1 cellular context compared by ENCODE assay signal in the genomic region with DNA sequence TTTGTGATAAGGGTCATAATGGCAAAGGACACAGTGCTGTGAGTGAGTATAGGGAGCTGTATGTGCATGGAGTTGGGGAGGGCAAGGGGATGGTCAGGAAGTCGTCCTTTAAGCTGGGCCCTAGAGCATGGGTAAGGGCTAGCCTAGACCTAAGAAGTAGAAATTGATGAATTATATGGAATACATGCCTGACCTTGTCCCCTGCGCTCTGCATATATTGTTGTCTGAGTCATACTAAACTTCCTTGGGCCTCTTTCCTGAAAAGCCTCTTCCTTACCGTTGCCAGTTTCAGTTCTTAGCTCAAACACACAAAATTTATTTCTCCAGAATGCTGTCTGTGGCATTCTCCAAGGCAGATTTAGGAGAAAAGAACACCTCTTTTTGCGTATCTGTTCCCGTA.
TF ChIP-seq lines count a peak whose summit lies in the region.

No MANE protein-coding gene starts in this region.

TF ChIP-seq in HepG2, 621 proteins besides CTCF, POLR2A, EP300 and RAD21:
- TF ChIP-seq PRMT3 (CRISPR knock-in tag; IDR thresholded peaks at IDR 0.05; ENCODE audit: borderline replicate concordance, low read depth) = no peak
- no peak for TF ChIP-seq CC2D1A (CRISPR knock-in tag; IDR thresholded peaks at IDR 0.05)
- TF ChIP-seq ZNF709 (CRISPR knock-in tag; IDR thresholded peaks at IDR 0.05) = no peak
- no peak for TF ChIP-seq ZNF775 (CRISPR knock-in tag; IDR thresholded peaks at IDR 0.05; ENCODE audit: borderline replicate concordance)
- no peak for TF ChIP-seq MIER3 (CRISPR knock-in tag; IDR thresholded peaks at IDR 0.05; ENCODE audit: borderline replicate concordance)
- TF ChIP-seq, protein P1, sequence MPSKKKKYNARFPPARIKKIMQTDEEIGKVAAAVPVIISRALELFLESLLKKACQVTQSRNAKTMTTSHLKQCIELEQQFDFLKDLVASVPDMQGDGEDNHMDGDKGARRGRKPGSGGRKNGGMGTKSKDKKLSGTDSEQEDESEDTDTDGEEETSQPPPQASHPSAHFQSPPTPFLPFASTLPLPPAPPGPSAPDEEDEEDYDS (CRISPR knock-in tag; IDR thresholded peaks at IDR 0.05) = no peak
- TF ChIP-seq, protein P2, sequence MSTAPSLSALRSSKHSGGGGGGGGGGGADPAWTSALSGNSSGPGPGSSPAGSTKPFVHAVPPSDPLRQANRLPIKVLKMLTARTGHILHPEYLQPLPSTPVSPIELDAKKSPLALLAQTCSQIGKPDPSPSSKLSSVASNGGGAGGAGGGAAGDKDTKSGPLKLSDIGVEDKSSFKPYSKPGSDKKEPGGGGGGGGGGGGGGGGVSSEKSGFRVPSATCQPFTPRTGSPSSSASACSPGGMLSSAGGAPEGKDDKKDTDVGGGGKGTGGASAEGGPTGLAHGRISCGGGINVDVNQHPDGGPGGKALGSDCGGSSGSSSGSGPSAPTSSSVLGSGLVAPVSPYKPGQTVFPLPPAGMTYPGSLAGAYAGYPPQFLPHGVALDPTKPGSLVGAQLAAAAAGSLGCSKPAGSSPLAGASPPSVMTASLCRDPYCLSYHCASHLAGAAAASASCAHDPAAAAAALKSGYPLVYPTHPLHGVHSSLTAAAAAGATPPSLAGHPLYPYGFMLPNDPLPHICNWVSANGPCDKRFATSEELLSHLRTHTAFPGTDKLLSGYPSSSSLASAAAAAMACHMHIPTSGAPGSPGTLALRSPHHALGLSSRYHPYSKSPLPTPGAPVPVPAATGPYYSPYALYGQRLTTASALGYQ (CRISPR knock-in tag; IDR thresholded peaks at IDR 0.05) = no peak
- TF ChIP-seq MYC (CRISPR knock-in tag; IDR thresholded peaks at IDR 0.05; ENCODE audit: borderline replicate concordance) = no peak
- TF ChIP-seq, protein P3, sequence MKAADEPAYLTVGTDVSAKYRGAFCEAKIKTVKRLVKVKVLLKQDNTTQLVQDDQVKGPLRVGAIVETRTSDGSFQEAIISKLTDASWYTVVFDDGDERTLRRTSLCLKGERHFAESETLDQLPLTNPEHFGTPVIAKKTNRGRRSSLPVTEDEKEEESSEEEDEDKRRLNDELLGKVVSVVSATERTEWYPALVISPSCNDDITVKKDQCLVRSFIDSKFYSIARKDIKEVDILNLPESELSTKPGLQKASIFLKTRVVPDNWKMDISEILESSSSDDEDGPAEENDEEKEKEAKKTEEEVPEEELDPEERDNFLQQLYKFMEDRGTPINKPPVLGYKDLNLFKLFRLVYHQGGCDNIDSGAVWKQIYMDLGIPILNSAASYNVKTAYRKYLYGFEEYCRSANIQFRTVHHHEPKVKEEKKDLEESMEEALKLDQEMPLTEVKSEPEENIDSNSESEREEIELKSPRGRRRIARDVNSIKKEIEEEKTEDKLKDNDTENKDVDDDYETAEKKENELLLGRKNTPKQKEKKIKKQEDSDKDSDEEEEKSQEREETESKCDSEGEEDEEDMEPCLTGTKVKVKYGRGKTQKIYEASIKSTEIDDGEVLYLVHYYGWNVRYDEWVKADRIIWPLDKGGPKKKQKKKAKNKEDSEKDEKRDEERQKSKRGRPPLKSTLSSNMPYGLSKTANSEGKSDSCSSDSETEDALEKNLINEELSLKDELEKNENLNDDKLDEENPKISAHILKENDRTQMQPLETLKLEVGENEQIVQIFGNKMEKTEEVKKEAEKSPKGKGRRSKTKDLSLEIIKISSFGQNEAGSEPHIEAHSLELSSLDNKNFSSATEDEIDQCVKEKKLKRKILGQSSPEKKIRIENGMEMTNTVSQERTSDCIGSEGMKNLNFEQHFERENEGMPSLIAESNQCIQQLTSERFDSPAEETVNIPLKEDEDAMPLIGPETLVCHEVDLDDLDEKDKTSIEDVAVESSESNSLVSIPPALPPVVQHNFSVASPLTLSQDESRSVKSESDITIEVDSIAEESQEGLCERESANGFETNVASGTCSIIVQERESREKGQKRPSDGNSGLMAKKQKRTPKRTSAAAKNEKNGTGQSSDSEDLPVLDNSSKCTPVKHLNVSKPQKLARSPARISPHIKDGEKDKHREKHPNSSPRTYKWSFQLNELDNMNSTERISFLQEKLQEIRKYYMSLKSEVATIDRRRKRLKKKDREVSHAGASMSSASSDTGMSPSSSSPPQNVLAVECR (CRISPR knock-in tag; IDR thresholded peaks at IDR 0.05; ENCODE audit: borderline replicate concordance) = no peak
- no peak for TF ChIP-seq RARG (CRISPR knock-in tag; IDR thresholded peaks at IDR 0.05; ENCODE audit: low read depth)
- TF ChIP-seq RARA (CRISPR knock-in tag; IDR thresholded peaks at IDR 0.05) = no peak
- TF ChIP-seq YEATS4 (CRISPR knock-in tag; IDR thresholded peaks at IDR 0.05; ENCODE audit: borderline replicate concordance) = no peak
- TF ChIP-seq HDAC2 (CRISPR knock-in tag; IDR thresholded peaks at IDR 0.05) = no peak
- no peak for TF ChIP-seq ZNF720 (CRISPR knock-in tag; IDR thresholded peaks at IDR 0.05)
- no peak for TF ChIP-seq ZNF253 (CRISPR knock-in tag; IDR thresholded peaks at IDR 0.05; ENCODE audit: borderline replicate concordance)
- TF ChIP-seq SOX6 (IDR thresholded peaks at IDR 0.05) = no peak
- no peak for TF ChIP-seq SOX6 (CRISPR knock-in tag; IDR thresholded peaks at IDR 0.05)
- no peak for TF ChIP-seq RBM39 (IDR thresholded peaks at IDR 0.05; ENCODE audit: low read depth, low read length, poor library complexity, severe bottlenecking)
- TF ChIP-seq, protein P4, sequence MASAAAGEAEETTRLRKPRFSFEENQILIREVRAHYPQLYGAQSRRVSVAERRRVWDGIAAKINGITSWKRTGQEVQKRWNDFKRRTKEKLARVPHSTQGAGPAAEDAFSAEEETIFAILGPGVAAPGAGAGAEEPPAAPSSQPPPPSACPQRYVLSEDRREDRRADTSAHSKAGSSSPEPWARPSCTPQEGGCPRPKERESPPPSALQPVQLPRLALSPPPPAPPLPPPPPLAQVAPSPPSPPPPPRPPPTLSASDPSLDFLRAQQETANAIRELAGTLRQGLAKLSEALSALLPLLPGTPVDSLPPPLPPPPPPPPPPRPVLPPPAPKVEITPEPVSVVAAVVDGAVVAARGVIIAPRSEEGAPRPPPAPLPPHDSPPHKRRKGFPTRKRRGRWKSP (CRISPR knock-in tag; IDR thresholded peaks at IDR 0.05) = no peak
- TF ChIP-seq, protein P5, sequence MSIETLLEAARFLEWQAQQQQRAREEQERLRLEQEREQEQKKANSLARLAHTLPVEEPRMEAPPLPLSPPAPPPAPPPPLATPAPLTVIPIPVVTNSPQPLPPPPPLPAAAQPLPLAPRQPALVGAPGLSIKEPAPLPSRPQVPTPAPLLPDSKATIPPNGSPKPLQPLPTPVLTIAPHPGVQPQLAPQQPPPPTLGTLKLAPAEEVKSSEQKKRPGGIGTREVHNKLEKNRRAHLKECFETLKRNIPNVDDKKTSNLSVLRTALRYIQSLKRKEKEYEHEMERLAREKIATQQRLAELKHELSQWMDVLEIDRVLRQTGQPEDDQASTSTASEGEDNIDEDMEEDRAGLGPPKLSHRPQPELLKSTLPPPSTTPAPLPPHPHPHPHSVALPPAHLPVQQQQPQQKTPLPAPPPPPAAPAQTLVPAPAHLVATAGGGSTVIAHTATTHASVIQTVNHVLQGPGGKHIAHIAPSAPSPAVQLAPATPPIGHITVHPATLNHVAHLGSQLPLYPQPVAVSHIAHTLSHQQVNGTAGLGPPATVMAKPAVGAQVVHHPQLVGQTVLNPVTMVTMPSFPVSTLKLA (IDR thresholded peaks at IDR 0.05) = no peak
TF ChIP-seq in HepG2: peak in this region for 0.
